8 cellular contexts compared by ENCODE assay signal in genomic region chr17:40112718-40113109, GRCh38. TPM values are rescaled to one million over a fixed set of nuclear protein-coding genes. Genes with fewer than 3 reads are reported as not detected.
DNase-seq lines count a peak whose midpoint lies in the region; ATAC-seq, FAIRE-seq and TF ChIP-seq lines count a peak whose summit lies in the region.

No MANE protein-coding gene starts in this region.

- no peak overlapping the region for H3K4me3 ChIP-seq in CD4-positive, alpha-beta memory T cell (ENCODE audit: low read length in 2 of 2)
- H3K4me3 ChIP-seq in Peyer's patch, result no peak overlapping the region
- peak overlapping the region; percentile 29 for H3K4me3 ChIP-seq in fibroblast of the aortic adventitia (ENCODE audit: low read depth, low read length)
- no peak overlapping the region for H3K4me3 ChIP-seq in pancreas

- peaks cover 0 to 5% of the 10 kb centered on the region in 2 donors for H3K36me3 Mint-ChIP-seq in CD4-positive, alpha-beta memory T cell

- peaks cover 65% of the 10 kb centered on the region for H3K4me1 ChIP-seq in CD4-positive, alpha-beta memory T cell (ENCODE audit: insufficient read depth, low read length)
- H3K4me1 ChIP-seq in Peyer's patch (peaks cover 18 to 62% (median 35%) of the 10 kb centered on the region in 4 donors), pancreas (peaks cover 59 to 69% (median 66%) of the 10 kb centered on the region in 3 donors)

- H3K27ac ChIP-seq in CD4-positive, alpha-beta memory T cell (ENCODE audit: low read depth, low read length), result peak overlapping the region; percentile 51
- peak overlapping the region; percentile 82 to 98 (median 88) for H3K27ac ChIP-seq in Peyer's patch
- H3K27ac ChIP-seq in pancreas, result peak overlapping the region; percentile 67 to 93 (median 88)

- POLR2A ChIA-PET in CD4-positive, alpha-beta memory T cell (lab: Charles Lee; ENCODE audit: partially characterized antibody), result interaction anchor here (0.6 to 11.1 kb wide), 24 partner anchors 11 to 1577 kb away, joined by 3 to 494 read pairs (median 5); partner anchors contain the start of genes CASC3, MED24, MSL1 and NR1D1

- CTCF ChIA-PET in CD4-positive, alpha-beta memory T cell (lab: Charles Lee; ENCODE audit: partially characterized antibody), result interaction anchor here (0.6 to 21.9 kb wide), 43 partner anchors 11 to 210 kb away, joined by 3 to 543 read pairs (median 9); partner anchors contain the start of genes CASC3, CDC6, CSF3 and MED24

- ATAC-seq in pancreas (no peak), HG03175 (IDR thresholded peaks at IDR 0.05; ENCODE audit: unreplicated experiment) (no peak)

- H3K4me1 Mint-ChIP-seq in CD4-positive, alpha-beta memory T cell, result peaks cover 46 to 62% (median 56%) of the 10 kb centered on the region in 4 donors

- no peak for FAIRE-seq in pancreas (lab: Jason Lieb, UNC)

- H3K27me3 Mint-ChIP-seq in CD4-positive, alpha-beta memory T cell, result no peaks in the 10 kb centered on the region

- no peak for TF ChIP-seq POLR2A in Peyer's patch (IDR thresholded peaks at IDR 0.05)

- no peaks in the 10 kb centered on the region for H3K36me3 ChIP-seq in CD4-positive, alpha-beta memory T cell (ENCODE audit: insufficient read depth, low read length)
- H3K36me3 ChIP-seq in Peyer's patch (no peaks in the 10 kb centered on the region), pancreas (no peaks in the 10 kb centered on the region)

- no peaks in the 10 kb centered on the region for H3K27me3 ChIP-seq in CD4-positive, alpha-beta memory T cell (ENCODE audit: insufficient read depth, low read length)
- no peaks in the 10 kb centered on the region for H3K27me3 ChIP-seq in Peyer's patch
- no peaks in the 10 kb centered on the region for H3K27me3 ChIP-seq in pancreas

- H3K9me3 ChIP-seq in CD4-positive, alpha-beta memory T cell (ENCODE audit: control insufficient read depth in 1 of 2, low read length in 2 of 2), result no peaks in the 10 kb centered on the region
- H3K9me3 ChIP-seq in Peyer's patch (no peaks in the 10 kb centered on the region), pancreas (no peaks in the 10 kb centered on the region)

- TF ChIP-seq CTCF in Peyer's patch (IDR thresholded peaks at IDR 0.05) (no peak), fibroblast of the aortic adventitia (IDR thresholded peaks at IDR 0.05; ENCODE audit: insufficient read depth, low read length) (no peak), pancreas (IDR thresholded peaks at IDR 0.05) (no peak)

- no peaks in the 10 kb centered on the region for H3K9me3 Mint-ChIP-seq in CD4-positive, alpha-beta memory T cell

- no peak for DNase-seq in CD4-positive, alpha-beta memory T cell
- DNase-seq in Peyer's patch, result no peak
- no peak for DNase-seq in fibroblast of the aortic adventitia (ENCODE audit: low read depth)
- DNase-seq in pancreas, result peak in 1 of 6 donors; percentile 20
- DNase-seq in T-helper 1 cell, result no peak
- no peak for DNase-seq in AG20443 (ENCODE audit: low spot score)
- DNase-seq in NCI-H187 (lab: John Stamatoyannopoulos, UW), result no peak

- WGBS in pancreas, 2 donors, result 47 to 52% methylated on average over 4 of the region's 4 CpGs

- intact Hi-C loops in CD4-positive, alpha-beta memory T cell (cut with micrococcal nuclease), result loop anchor here (1.0 kb wide), 6 partner anchors 9 to 178 kb away; partner anchors contain the start of genes CASC3, MSL1 and THRA
- intact Hi-C loops in pancreas (cut with DNase I), result loop anchor here in 2 of 3 donors (5.0 to 10.0 kb wide), 2 partner anchors 52 to 55 kb away; no protein-coding TSS in a partner anchor

- peak overlapping the region; percentile 87 to 100 (median 98) for H3K27ac Mint-ChIP-seq in CD4-positive, alpha-beta memory T cell

- H3K4me3 Mint-ChIP-seq in CD4-positive, alpha-beta memory T cell, result peak overlapping the region in 6 of 8 donors; percentile 63 to 91 (median 84)

RNA-seq across cellular contexts. Expression of gene MSL1, which starts 9.1 kb away (rescaled TPM):
- total RNA-seq in CD4-positive, alpha-beta memory T cell, result 100 to 1,000 TPM; 130 to 133 TPM
- polyA plus RNA-seq in CD4-positive, alpha-beta memory T cell, result 1 to 10 TPM; 6.0 to 8.3 TPM
- total RNA-seq in Peyer's patch, result 100 to 1,000 TPM in 3 of 4 donors, 10 to 100 TPM in 1; 86.3 to 207 (median 117) TPM
- total RNA-seq in fibroblast of the aortic adventitia (ENCODE audit: low replicate concordance), result 64.1 and 162 TPM in 2 replicates
- 10 to 100 TPM; 21.0 to 44.6 (median 29.2) TPM for total RNA-seq in pancreas
- polyA plus RNA-seq in pancreas, result 100 to 1,000 TPM in 1 of 2 donors, 10 to 100 TPM in 1; 71.0 to 105 TPM

RNA-seq across cellular contexts. Expression of gene NR1D1, which starts 12.3 kb away (rescaled TPM):
- 10 to 100 TPM; 14.8 to 15.1 TPM for total RNA-seq in CD4-positive, alpha-beta memory T cell
- polyA plus RNA-seq in CD4-positive, alpha-beta memory T cell, result 10 to 100 TPM in 1 of 2 donors, 1 to 10 TPM in 1; 5.7 to 12.3 TPM
- 10 to 100 TPM; 13.2 to 38.8 (median 18.9) TPM for total RNA-seq in Peyer's patch
- total RNA-seq in fibroblast of the aortic adventitia (ENCODE audit: low replicate concordance), result 2.8 and 6.5 TPM in 2 replicates
- 10 to 100 TPM in 4 of 6 donors, 1 to 10 TPM in 2; 4.8 to 16.6 (median 11.2) TPM for total RNA-seq in pancreas
- polyA plus RNA-seq in pancreas, result 10 to 100 TPM; 11.0 to 17.5 TPM

RNA-seq across cellular contexts. Expression of gene CASC3, which starts 27.6 kb away (rescaled TPM):
- total RNA-seq in CD4-positive, alpha-beta memory T cell, result 100 to 1,000 TPM; 142 to 146 TPM
- 10 to 100 TPM; 31.1 to 54.2 TPM for polyA plus RNA-seq in CD4-positive, alpha-beta memory T cell
- 100 to 1,000 TPM in 1 of 4 donors, 10 to 100 TPM in 3; 54.6 to 138 (median 57.5) TPM for total RNA-seq in Peyer's patch
- 53.3 and 83.6 TPM in 2 replicates for total RNA-seq in fibroblast of the aortic adventitia (ENCODE audit: low replicate concordance)
- 10 to 100 TPM; 31.3 to 46.2 (median 40.8) TPM for total RNA-seq in pancreas
- 10 to 100 TPM; 35.2 to 42.3 TPM for polyA plus RNA-seq in pancreas

RNA-seq across cellular contexts. Expression of gene THRA, which starts 49.9 kb away (rescaled TPM):
- 10 to 100 TPM; 35.9 to 41.3 TPM for total RNA-seq in CD4-positive, alpha-beta memory T cell
- polyA plus RNA-seq in CD4-positive, alpha-beta memory T cell, result 10 to 100 TPM in 1 of 2 donors, 1 to 10 TPM in 1; 5.8 to 11.9 TPM
- 10 to 100 TPM; 43.4 to 80.5 (median 68.5) TPM for total RNA-seq in Peyer's patch
- 23.0 and 26.0 TPM in 2 replicates for total RNA-seq in fibroblast of the aortic adventitia (ENCODE audit: low replicate concordance)
- total RNA-seq in pancreas, result 10 to 100 TPM; 13.8 to 28.1 (median 20.6) TPM
- 10 to 100 TPM; 22.4 to 35.7 TPM for polyA plus RNA-seq in pancreas

RNA-seq across cellular contexts. Expression of gene MED24, which starts 58.5 kb away (rescaled TPM):
- total RNA-seq in CD4-positive, alpha-beta memory T cell, result 10 to 100 TPM; 81.1 to 93.0 TPM
- 10 to 100 TPM; 34.0 to 46.2 TPM for polyA plus RNA-seq in CD4-positive, alpha-beta memory T cell
- total RNA-seq in Peyer's patch, result 100 to 1,000 TPM in 3 of 4 donors, 10 to 100 TPM in 1; 77.9 to 176 (median 146) TPM
- total RNA-seq in fibroblast of the aortic adventitia (ENCODE audit: low replicate concordance), result 42.8 and 68.1 TPM in 2 replicates
- 10 to 100 TPM; 22.1 to 43.7 (median 29.1) TPM for total RNA-seq in pancreas
- polyA plus RNA-seq in pancreas, result 10 to 100 TPM; 58.5 to 60.1 TPM
